Comparison of ENCODE assay signal across 8 cellular contexts in the genomic region with DNA sequence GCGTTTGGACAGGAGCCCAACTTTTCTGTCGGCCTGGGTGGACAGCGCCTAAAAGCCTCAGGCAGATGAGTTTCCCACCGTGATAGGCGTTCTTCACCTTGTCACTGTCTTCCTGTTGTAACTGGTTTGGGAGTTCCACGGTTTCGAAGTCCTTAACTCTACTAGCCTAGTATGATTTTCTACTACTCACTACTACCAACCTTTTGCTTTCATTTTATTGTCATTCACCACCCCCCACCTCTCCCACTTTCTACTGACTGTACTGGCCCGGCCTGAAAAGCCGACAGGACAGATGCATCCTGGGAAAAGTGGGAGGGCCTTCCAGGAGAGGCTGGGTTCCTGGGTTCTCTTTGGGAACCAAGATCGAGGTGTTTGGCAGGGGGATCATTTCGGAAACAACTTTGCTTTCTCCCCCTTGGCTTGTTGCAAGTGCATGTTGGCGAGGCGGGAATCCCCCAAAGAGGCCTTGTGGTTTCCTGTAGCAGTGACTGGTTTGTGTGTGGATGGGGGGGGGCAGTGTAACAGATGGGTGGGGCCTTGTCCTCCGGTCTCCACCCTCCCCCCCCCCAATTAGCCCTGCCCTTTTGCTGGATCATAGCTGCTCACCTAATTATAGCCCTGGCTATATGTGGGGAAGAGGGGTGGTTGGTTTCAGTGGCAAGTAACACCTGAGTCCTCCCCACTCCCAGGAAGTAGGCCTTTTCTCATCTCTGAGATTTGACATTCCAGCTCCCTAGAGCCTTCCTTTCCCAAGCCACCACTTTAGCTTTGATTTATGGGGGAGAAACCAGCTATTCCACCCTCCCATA. TPM values are rescaled to one million over a fixed set of nuclear protein-coding genes. Genes with fewer than 3 reads are reported as not detected.
DNase-seq lines count a peak whose midpoint lies in the region; ATAC-seq lines count a peak whose summit lies in the region.

No MANE protein-coding gene starts in this region.

- peak overlapping the region; percentile 74 for H3K4me3 ChIP-seq in SJSA1

- H3K4me3 Mint-ChIP-seq in activated naive CD4-positive, alpha-beta T cell treated with anti-CD3 and anti-CD28 coated beads for 36 hours, result peak overlapping the region; percentile 78

- peaks cover 56% of the 10 kb centered on the region for H3K36me3 ChIP-seq in SJSA1

- H3K27ac Mint-ChIP-seq in activated naive CD4-positive, alpha-beta T cell treated with anti-CD3 and anti-CD28 coated beads for 36 hours, result peak overlapping the region; percentile 96

- intact Hi-C loops in activated naive CD4-positive, alpha-beta T cell treated with anti-CD3 and anti-CD28 coated beads for 36 hours (cut with micrococcal nuclease), result loop anchor here (1.0 to 5.0 kb wide), 5 partner anchors 176 to 548 kb away; partner anchors contain the start of genes CYB5D1, NAA38, POLR2A and TMEM88

- H3K36me3 Mint-ChIP-seq in activated naive CD4-positive, alpha-beta T cell treated with anti-CD3 and anti-CD28 coated beads for 36 hours (ENCODE audit: low read depth), result peaks cover 48% of the 10 kb centered on the region

- H3K27me3 Mint-ChIP-seq in activated naive CD4-positive, alpha-beta T cell treated with anti-CD3 and anti-CD28 coated beads for 36 hours (ENCODE audit: low read depth), result no peaks in the 10 kb centered on the region

- H3K27me3 ChIP-seq in SJSA1 (replicated peaks), result no peaks in the 10 kb centered on the region

- H3K27ac ChIP-seq in SJSA1, result peak overlapping the region; percentile 85

- CTCF ChIA-PET in activated naive CD4-positive, alpha-beta T cell treated with anti-CD3 and anti-CD28 coated beads for 36 hours (lab: Charles Lee), result interaction anchor here (0.9 to 1.4 kb wide), 4 partner anchors 11 to 28 kb away, joined by 3 to 4 read pairs (median 3); partner anchors contain the start of gene ACAP1

- peaks cover 49% of the 10 kb centered on the region for H3K4me1 Mint-ChIP-seq in activated naive CD4-positive, alpha-beta T cell treated with anti-CD3 and anti-CD28 coated beads for 36 hours (ENCODE audit: low read depth)

- no peaks in the 10 kb centered on the region for H3K9me3 ChIP-seq in SJSA1 (replicated peaks)

- H3K9me3 Mint-ChIP-seq in activated naive CD4-positive, alpha-beta T cell treated with anti-CD3 and anti-CD28 coated beads for 36 hours, result no peaks in the 10 kb centered on the region

- peaks cover 21% of the 10 kb centered on the region for H3K4me1 ChIP-seq in SJSA1 (replicated peaks)

- DNase-seq in G401 (ENCODE audit: low spot score) (peak; percentile 73), LHCN-M2 (ENCODE audit: low read depth) (peak; percentile 80), SJSA1 (ENCODE audit: low read depth in 1 of 2, low spot score in 2 of 2) (peak; percentile 80 to 83), foreskin melanocyte (peak; percentile 67), non-pigmented ciliary epithelial cell (ENCODE audit: low read depth) (peak; percentile 45), superior temporal gyrus (ENCODE audit: extremely low spot score) (peak; percentile 57)
- peak; percentile 92 for DNase-seq in activated naive CD4-positive, alpha-beta T cell treated with anti-CD3 and anti-CD28 coated beads for 36 hours

- in situ Hi-C loops in G401 (cut with HindIII; ENCODE audit: low sequenced_read_pairs), result no loop called here

- ATAC-seq in HG03460 (IDR thresholded peaks at IDR 0.05; ENCODE audit: unreplicated experiment), result no peak

RNA-seq across cellular contexts. Expression of gene EIF5A, which starts 1.4 kb away (rescaled TPM):
- total RNA-seq in G401 (2014; rRNA removed; shearing (Covaris generic)), result 1,140 and 1,147 TPM in 2 replicates
- total RNA-seq in LHCN-M2 (2014; rRNA removed), result 968 and 1,043 TPM in 2 replicates
- polyA plus RNA-seq in LHCN-M2 (2012), result 1,070 TPM
- 342 and 632 TPM in 2 replicates for total RNA-seq in SJSA1 (2014; rRNA removed; shearing (Covaris generic))
- total RNA-seq in activated naive CD4-positive, alpha-beta T cell treated with anti-CD3 and anti-CD28 coated beads for 36 hours, result 100 to 1,000 TPM; 757 to 792 TPM

RNA-seq across cellular contexts. Expression of gene GPS2, which starts 6.3 kb away (rescaled TPM):
- total RNA-seq in G401 (2014; rRNA removed; shearing (Covaris generic)), result 109 and 113 TPM in 2 replicates
- 98.7 and 119 TPM in 2 replicates for total RNA-seq in LHCN-M2 (2014; rRNA removed)
- polyA plus RNA-seq in LHCN-M2 (2012), result 90.5 TPM
- total RNA-seq in SJSA1 (2014; rRNA removed; shearing (Covaris generic)), result 86.3 and 112 TPM in 2 replicates
- total RNA-seq in activated naive CD4-positive, alpha-beta T cell treated with anti-CD3 and anti-CD28 coated beads for 36 hours, result 10 to 100 TPM; 28.2 to 32.2 TPM

RNA-seq across cellular contexts. Expression of gene YBX2, which starts 14.4 kb away (rescaled TPM):
- 20.5 and 20.9 TPM in 2 replicates for total RNA-seq in G401 (2014; rRNA removed; shearing (Covaris generic))
- total RNA-seq in LHCN-M2 (2014; rRNA removed), result not detected in 2 replicates
- not detected for polyA plus RNA-seq in LHCN-M2 (2012)
- total RNA-seq in SJSA1 (2014; rRNA removed; shearing (Covaris generic)), result not detected in 2 replicates
- under 1 TPM; 0.45 to 0.52 TPM for total RNA-seq in activated naive CD4-positive, alpha-beta T cell treated with anti-CD3 and anti-CD28 coated beads for 36 hours

RNA-seq across cellular contexts. Expression of gene NEURL4, which starts 20.3 kb away (rescaled TPM):
- 21.4 and 50.0 TPM in 2 replicates for total RNA-seq in G401 (2014; rRNA removed; shearing (Covaris generic))
- total RNA-seq in LHCN-M2 (2014; rRNA removed), result 15.1 and 15.7 TPM in 2 replicates
- 10.0 TPM for polyA plus RNA-seq in LHCN-M2 (2012)
- 8.1 and 13.8 TPM in 2 replicates for total RNA-seq in SJSA1 (2014; rRNA removed; shearing (Covaris generic))
- total RNA-seq in activated naive CD4-positive, alpha-beta T cell treated with anti-CD3 and anti-CD28 coated beads for 36 hours, result 10 to 100 TPM; 21.9 to 22.5 TPM

RNA-seq across cellular contexts. Expression of gene SLC2A4, which starts 27.3 kb away (rescaled TPM):
- 2.3 and 2.7 TPM in 2 replicates for total RNA-seq in G401 (2014; rRNA removed; shearing (Covaris generic))
- 0.11 TPM in 1 of 2 replicates, not detected in the other for total RNA-seq in LHCN-M2 (2014; rRNA removed)
- polyA plus RNA-seq in LHCN-M2 (2012), result not detected
- total RNA-seq in SJSA1 (2014; rRNA removed; shearing (Covaris generic)), result 0.32 TPM in 1 of 2 replicates, not detected in the other
- under 1 TPM; 0.19 to 0.37 TPM for total RNA-seq in activated naive CD4-positive, alpha-beta T cell treated with anti-CD3 and anti-CD28 coated beads for 36 hours

Comparison
In these comparisons a context has a peak if more than half of its experiments do, and no peak if none do; other contexts are left out.
1. RNA of gene YBX2, which starts 14.4 kb away (total RNA-seq): 20.5 to 20.9 TPM in G401; 0.45 to 0.52 TPM in activated naive CD4-positive, alpha-beta T cell treated with anti-CD3 and anti-CD28 coated beads for 36 hours, not detected in LHCN-M2 and not detected in SJSA1; every median in the first group is over 10 times any median in the second.
2. Peak in every context shown above with its lines, with median percentiles within 50 percentile points of each other: DNase-seq.